ENCODE assay signal across 30 cellular contexts in genomic region chr2:29393676-29394075, GRCh38.
"Had no signal": no experiment of that assay in that cellular context is flagged by ENCODE, and none has a peak within 500 bp of the region (broad histone marks: within the 10 kb centered on the region; RNA-seq: fewer than 3 reads in every experiment).

No MANE protein-coding gene starts in this region.

- DNase-seq: activated CD4-positive, alpha-beta memory T cell treated with anti-CD3 and anti-CD28 coated beads, Interleukin-2, amount 10 ng/mL, durations not matched to agents 7 days and 5 days; activated CD4-positive, alpha-beta T cell treated with anti-CD3 and anti-CD28 coated beads for 1 hour; activated CD4-positive, alpha-beta T cell treated with anti-CD3 and anti-CD28 coated beads for 4 hours; activated CD4-positive, alpha-beta T cell treated with anti-CD3 and anti-CD28 coated beads, Interleukin-2, amount 10 ng/mL, durations not matched to agents 7 days and 5 days; activated CD4-positive, alpha-beta T cell treated with anti-CD3 and anti-CD28 coated beads, Interleukin-2, amount 50 U/mL, for 4 hours; activated CD8-positive, alpha-beta memory T cell treated with anti-CD3 and anti-CD28 coated beads, Interleukin-2, amount 50 U/mL, for 48 hours; activated gamma-delta T cell; activated naive CD4-positive, alpha-beta T cell; activated naive CD4-positive, alpha-beta T cell treated with anti-CD3 and anti-CD28 coated beads, Interleukin-2, amount 10 ng/mL, durations not matched to agents 7 days and 5 days; activated naive CD8-positive, alpha-beta T cell treated with anti-CD3 and anti-CD28 coated beads, Interleukin-2, amount 10 ng/mL, durations not matched to agents 7 days and 5 days; activated T-cell treated with anti-CD3 and anti-CD28 coated beads for 4 hours; activated T-cell treated with anti-CD3 and anti-CD28 coated beads, Interleukin-2, amount 50 U/mL, for 24 hours; activated T-cell treated with anti-CD3 and anti-CD28 coated beads, Interleukin-2, amount 50 U/mL, for 72 hours; brain microvascular endothelial cell; caudate nucleus; cortex of kidney; dermis blood vessel endothelial cell; effector CD4-positive, alpha-beta T cell; effector memory CD8-positive, alpha-beta T cell; esophagus squamous epithelium; foreskin melanocyte; heart right ventricle; T-helper 2 cell had no signal

- H3K4me3 ChIP-seq: ascending aorta, esophagus squamous epithelium, gastroesophageal sphincter, heart right ventricle had no signal

- H3K27me3 ChIP-seq: ascending aorta, brain microvascular endothelial cell had no signal

- H3K27ac ChIP-seq: ascending aorta, brain microvascular endothelial cell, epithelial cell of prostate, esophagus squamous epithelium, gastroesophageal sphincter, heart right ventricle, VCaP had no signal

- H3K36me3 ChIP-seq: ascending aorta, brain microvascular endothelial cell, esophagus squamous epithelium, gastroesophageal sphincter, heart right ventricle had no signal

- ATAC-seq: activated naive CD4-positive, alpha-beta T cell treated with anti-CD3 and anti-CD28 coated beads, Interleukin-2, amount 50 U/mL, for 72 hours; activated T-cell treated with anti-CD3 and anti-CD28 coated beads, Interleukin-2, amount 50 U/mL, for 72 hours; effector memory CD8-positive, alpha-beta T cell; gastroesophageal sphincter; heart right ventricle; WTC11 had no signal

- H3K4me1 ChIP-seq: ascending aorta, esophagus squamous epithelium, gastroesophageal sphincter, heart right ventricle had no signal

- FAIRE-seq: colon had no signal
